In genomic region chr1:44784094-44785026, GRCh38 we compare ENCODE assay signal across 8 cellular contexts. TPM values are rescaled to one million over a fixed set of nuclear protein-coding genes. Genes with fewer than 3 reads are reported as not detected.
DNase-seq lines count a peak whose midpoint lies in the region; ATAC-seq and TF ChIP-seq lines count a peak whose summit lies in the region.

No MANE protein-coding gene starts in this region.

- no peaks in the 10 kb centered on the region for H3K27me3 Mint-ChIP-seq in Calu3 (ENCODE audit: unreplicated experiment)

- peak overlapping the region; percentile 9 for H2AK5ac ChIP-seq in mesenchymal stem cell (ENCODE audit: low read length, severe bottlenecking)

- H2AFZ ChIP-seq in KMS-11 (ENCODE audit: low read depth) (no peak overlapping the region), mesenchymal stem cell (ENCODE audit: low read depth, low read length) (peak overlapping the region; percentile 51)

- H3K4me1 ChIP-seq in KMS-11 (ENCODE audit: low read depth, poor library complexity, severe bottlenecking) (no peaks in the 10 kb centered on the region), mesenchymal stem cell (ENCODE audit: control insufficient read depth, insufficient read depth, low read depth, low read length) (peaks cover 32% of the 10 kb centered on the region), urinary bladder (ENCODE audit: insufficient read depth) (no peaks in the 10 kb centered on the region)

- WGBS in mesenchymal stem cell, result 23% methylated on average over 42 of the region's 71 CpGs
- WGBS in urinary bladder, result 7% methylated on average over 71 of the region's 71 CpGs

- H2BK12ac ChIP-seq in mesenchymal stem cell (ENCODE audit: low read length in 2 of 2), result peak overlapping the region in 1 of 2 experiments; percentile 81

- H3K4me3 ChIP-seq in KMS-11 (IDR thresholded peaks at IDR 0.05; ENCODE audit: insufficient read depth, low read depth, low read length) (no peak overlapping the region), mesenchymal stem cell (ENCODE audit: insufficient read depth in 1 of 2, low read depth in 1 of 2, low read length in 2 of 2) (peak overlapping the region; percentile 51 to 62), urinary bladder (ENCODE audit: low read depth, low read length) (peak overlapping the region; percentile 43)

- peaks cover 2% of the 10 kb centered on the region; the same call in 1 of the 2 replicates for H3K79me2 ChIP-seq in KMS-11 (ENCODE audit: insufficient read depth, low read depth)

- no peaks in the 10 kb centered on the region for H3K27me3 ChIP-seq in KMS-11 (ENCODE audit: insufficient read depth, low read depth)
- peaks cover 0 to 6% of the 10 kb centered on the region in 2 experiments for H3K27me3 ChIP-seq in mesenchymal stem cell (ENCODE audit: control insufficient read depth in 1 of 2, insufficient read depth in 1 of 2, low read length in 2 of 2)

- peak overlapping the region; percentile 48; the same call in 1 of the 2 replicates for H3K9ac ChIP-seq in KMS-11
- peak overlapping the region; percentile 41 for H3K9ac ChIP-seq in mesenchymal stem cell (ENCODE audit: low read length)

- DNase-seq in Calu3 (peak; percentile 30), cerebellar cortex (ENCODE audit: low spot score) (peak; percentile 80), mesenchymal stem cell (no peak), HPDE6-E6E7 (ENCODE audit: extremely low spot score) (no peak), glomerular visceral epithelial cell (ENCODE audit: extremely low spot score) (no peak)

- H2BK15ac ChIP-seq in mesenchymal stem cell (ENCODE audit: low read depth, poor library complexity, severe bottlenecking), result no peak overlapping the region

- H3K14ac ChIP-seq in mesenchymal stem cell (ENCODE audit: low read length in 2 of 2), result peak overlapping the region in 1 of 2 experiments; percentile 89

- peak overlapping the region in 1 of 2 experiments; percentile 37 for H3K23ac ChIP-seq in mesenchymal stem cell (ENCODE audit: low read length in 2 of 2)

- H3K9me3 ChIP-seq in mesenchymal stem cell (ENCODE audit: control insufficient read depth, low read length), result no peaks in the 10 kb centered on the region

- H3K4me2 ChIP-seq in KMS-11 (peak overlapping the region; percentile 9; the same call in 1 of the 2 replicates), mesenchymal stem cell (ENCODE audit: low read length, poor library complexity, severe bottlenecking) (peak overlapping the region; percentile 74)

- peaks cover 1% of the 10 kb centered on the region; the same call in 1 of the 2 replicates for H3K36me3 ChIP-seq in KMS-11 (ENCODE audit: insufficient read depth)
- peaks cover 17 to 24% of the 10 kb centered on the region in 2 experiments for H3K36me3 ChIP-seq in mesenchymal stem cell (ENCODE audit: control insufficient read depth in 1 of 2, insufficient read depth in 2 of 2, low read depth in 1 of 2, low read length in 2 of 2)
- H3K36me3 ChIP-seq in urinary bladder (ENCODE audit: insufficient read depth), result no peaks in the 10 kb centered on the region

- H3K9me3 Mint-ChIP-seq in Calu3 (ENCODE audit: low read depth, unreplicated experiment), result no peaks in the 10 kb centered on the region

- peak overlapping the region; percentile 72 to 81 for H3K18ac ChIP-seq in mesenchymal stem cell (ENCODE audit: low read depth in 1 of 2, low read length in 2 of 2)

- H4K8ac ChIP-seq in mesenchymal stem cell (ENCODE audit: low read length), result peak overlapping the region; percentile 94

- H3K27ac ChIP-seq in KMS-11, result 0 out of 2 replicates have a peak overlapping the region, but pooled peaks have one; percentile 18
- no peak overlapping the region for H3K27ac ChIP-seq in mesenchymal stem cell (ENCODE audit: low read length, poor library complexity, severe bottlenecking)
- no peak overlapping the region for H3K27ac ChIP-seq in urinary bladder (ENCODE audit: low read depth)

- peak overlapping the region; percentile 4 for H4K91ac ChIP-seq in mesenchymal stem cell (ENCODE audit: low read length)

- no peaks in the 10 kb centered on the region for H4K20me1 ChIP-seq in KMS-11 (ENCODE audit: insufficient read depth)

- H3K4me3 Mint-ChIP-seq in Calu3 (ENCODE audit: low read depth, unreplicated experiment), result peak overlapping the region; percentile 27

- no peaks in the 10 kb centered on the region for H3K4me1 Mint-ChIP-seq in Calu3 (ENCODE audit: low read depth, unreplicated experiment)

- H2BK120ac ChIP-seq in mesenchymal stem cell (ENCODE audit: low read depth, low read length), result peak overlapping the region; percentile 78

- ATAC-seq in GM21529 (IDR thresholded peaks at IDR 0.05; ENCODE audit: unreplicated experiment), result no peak

- H3K4ac ChIP-seq in mesenchymal stem cell (ENCODE audit: low read depth in 1 of 2, low read length in 2 of 2), result peak overlapping the region; percentile 4 to 15

- BruUV-seq in Calu3 (replicated peaks; lab: Mats Ljungman, UMichigan), result no TSS peak

- no peak overlapping the region for H2BK5ac ChIP-seq in mesenchymal stem cell (ENCODE audit: low read depth, low read length, poor library complexity, severe bottlenecking)

- intact Hi-C loops in Calu3 (cut with micrococcal nuclease; ENCODE audit: unreplicated experiment), result no loop called here

- H3K27ac Mint-ChIP-seq in Calu3 (ENCODE audit: unreplicated experiment), result no peak overlapping the region

- TF ChIP-seq CTCF in Calu3 (IDR thresholded peaks at IDR 0.05; ENCODE audit: unreplicated experiment) (no peak), KMS-11 (conservative IDR thresholded peaks at IDR 0.05; ENCODE audit: low read depth, low read length) (no peak)

- H3K36me3 Mint-ChIP-seq in Calu3 (ENCODE audit: insufficient read depth, unreplicated experiment), result peaks cover 43% of the 10 kb centered on the region

- CTCF ChIA-PET in Calu3 (lab: Charles Lee), result interaction anchor here (0.5 to 1.0 kb wide), 4 partner anchors 9 to 202 kb away, joined by 3 to 4 read pairs (median 3); partner anchors contain the start of genes EIF2B3 and RPS8

- H3K79me1 ChIP-seq in mesenchymal stem cell (replicated peaks; ENCODE audit: low read length, poor library complexity, severe bottlenecking), result no peaks in the 10 kb centered on the region

RNA-seq across cellular contexts. Expression of gene BEST4, which starts 3.6 kb away (rescaled TPM):
- total RNA-seq in Calu3 (2022) (0.40 TPM in 1 of 2 replicates, not detected in the other), urinary bladder (not detected)
- polyA plus RNA-seq in mesenchymal stem cell (2013, experiment 1 of 2), result 0.10 TPM
- polyA plus RNA-seq in mesenchymal stem cell (2013, experiment 2 of 2), result 0.05 TPM
- polyA plus RNA-seq in urinary bladder, result 0.30 TPM

RNA-seq across cellular contexts. Expression of gene RPS8, which starts 9.0 kb away (rescaled TPM):
- total RNA-seq in Calu3 (2022) (965 and 1,104 TPM in 2 replicates), urinary bladder (1,711 TPM)
- polyA plus RNA-seq in mesenchymal stem cell (2013, experiment 1 of 2), result 4,725 TPM
- polyA plus RNA-seq in mesenchymal stem cell (2013, experiment 2 of 2), result 4,884 TPM
- polyA plus RNA-seq in urinary bladder, result 2,358 TPM

RNA-seq across cellular contexts. Expression of gene PLK3, which starts 15.8 kb away (rescaled TPM):
- total RNA-seq in Calu3 (2022) (15.6 and 17.8 TPM in 2 replicates), urinary bladder (4.7 TPM)
- polyA plus RNA-seq in mesenchymal stem cell (2013, experiment 1 of 2), result 28.1 TPM
- polyA plus RNA-seq in mesenchymal stem cell (2013, experiment 2 of 2), result 26.8 TPM
- polyA plus RNA-seq in urinary bladder, result 16.0 TPM

RNA-seq across cellular contexts. Expression of gene DYNLT4, which starts 22.8 kb away (rescaled TPM):
- 0.66 and 0.69 TPM in 2 replicates for total RNA-seq in Calu3 (2022)
- polyA plus RNA-seq in mesenchymal stem cell (2013, experiment 1 of 2), result 0.08 TPM
- 0.11 TPM for polyA plus RNA-seq in mesenchymal stem cell (2013, experiment 2 of 2)
- not detected for total RNA-seq in urinary bladder
- 0.35 TPM for polyA plus RNA-seq in urinary bladder

RNA-seq across cellular contexts. Expression of gene BTBD19, which starts 24.0 kb away (rescaled TPM):
- total RNA-seq in Calu3 (2022) (5.2 and 5.9 TPM in 2 replicates), urinary bladder (5.3 TPM)
- 22.8 TPM for polyA plus RNA-seq in mesenchymal stem cell (2013, experiment 1 of 2)
- polyA plus RNA-seq in mesenchymal stem cell (2013, experiment 2 of 2), result 20.2 TPM
- polyA plus RNA-seq in urinary bladder, result 4.3 TPM

Comparison
In these comparisons a context has a peak if more than half of its experiments do, and no peak if none do; other contexts are left out.
1. DNase-seq: peak in Calu3 (single experiment) and cerebellar cortex (single experiment); none in mesenchymal stem cell (single experiment), HPDE6-E6E7 (single experiment) and glomerular visceral epithelial cell (single experiment).